Comparison of ENCODE assay signal across 17 cellular contexts in genomic region chr17:6706996-6707395, GRCh38. TPM values are rescaled to one million over a fixed set of nuclear protein-coding genes. Genes with fewer than 3 reads are reported as not detected.
DNase-seq lines count a peak whose midpoint lies in the region; ATAC-seq and TF ChIP-seq lines count a peak whose summit lies in the region.
"Had no signal": no experiment of that assay in that cellular context is flagged by ENCODE, and none has a peak within 500 bp of the region (broad histone marks: within the 10 kb centered on the region; RNA-seq: fewer than 3 reads in every experiment).

No MANE protein-coding gene starts in this region.

- H3K9me3 ChIP-seq in T-helper 17 cell (ENCODE audit: control insufficient read depth, low read length, poor library complexity, severe bottlenecking) (no peaks in the 10 kb centered on the region), endodermal cell (ENCODE audit: control insufficient read depth, low read length) (no peaks in the 10 kb centered on the region), right lobe of liver (no peaks in the 10 kb centered on the region), left lung (no peaks in the 10 kb centered on the region)
- H3K9me3 ChIP-seq: BLaER1 treated with 17β-estradiol and CSF1 and Interleukin-3, amounts not matched to agents 10 nM and 100 nM; HAP-1 had no signal

- no peak overlapping the region for H3K4me3 ChIP-seq in endodermal cell (ENCODE audit: low read length)
- H3K4me3 ChIP-seq in right lobe of liver = no peak overlapping the region
- no peak overlapping the region for H3K4me3 ChIP-seq in left lung
- H3K4me3 ChIP-seq: BLaER1 treated with 17β-estradiol and CSF1 and Interleukin-3, amounts not matched to agents 10 nM and 100 nM; HAP-1 had no signal

- H3K9me3 Mint-ChIP-seq in endodermal cell = no peaks in the 10 kb centered on the region

- H3K36me3 ChIP-seq in endodermal cell (ENCODE audit: control insufficient read depth, insufficient read depth, low read length) (no peaks in the 10 kb centered on the region), right lobe of liver (peaks cover 0 to 15% (median 6%) of the 10 kb centered on the region in 4 donors), left lung (no peaks in the 10 kb centered on the region)
- H3K36me3 ChIP-seq: BLaER1 treated with 17β-estradiol and CSF1 and Interleukin-3, amounts not matched to agents 10 nM and 100 nM; HAP-1 had no signal

- no peak for TF ChIP-seq POLR2A in right lobe of liver (IDR thresholded peaks at IDR 0.05)

- H3K27me3 ChIP-seq in endodermal cell (ENCODE audit: control insufficient read depth, insufficient read depth, low read length, poor library complexity, severe bottlenecking) = no peaks in the 10 kb centered on the region
- H3K27me3 ChIP-seq in right lobe of liver = no peaks in the 10 kb centered on the region
- peaks cover 0 to 66% of the 10 kb centered on the region in 2 donors for H3K27me3 ChIP-seq in left lung

- H3K27ac ChIP-seq in endodermal cell (ENCODE audit: low read depth, low read length) (no peak overlapping the region), right lobe of liver (peak overlapping the region; percentile 47 to 97 (median 95)), left lung (no peak overlapping the region)
- H3K27ac ChIP-seq: BLaER1 treated with 17β-estradiol and CSF1 and Interleukin-3, amounts not matched to agents 10 nM and 100 nM had no signal

- H3K9ac ChIP-seq in endodermal cell (ENCODE audit: extremely low read depth, low read length, poor library complexity, severe bottlenecking) = no peak overlapping the region
- H3K9ac ChIP-seq: BLaER1 treated with 17β-estradiol and CSF1 and Interleukin-3, amounts not matched to agents 10 nM and 100 nM had no signal

- ATAC-seq in T-helper 17 cell = no peak
- no peak for ATAC-seq in right lobe of liver
- ATAC-seq in sciatic nerve = no peak
- ATAC-seq in HG03280 (IDR thresholded peaks at IDR 0.05; ENCODE audit: unreplicated experiment) = no peak
- no peak for ATAC-seq in left lung
- no peak for ATAC-seq in SK-N-SH treated with all-trans-retinoic acid at 6 μM for 48 hours

- H3K4me3 Mint-ChIP-seq in T-helper 17 cell = no peak overlapping the region
- no peak overlapping the region for H3K4me3 Mint-ChIP-seq in endodermal cell
- H3K4me3 Mint-ChIP-seq: CD4-positive, CD25-positive, alpha-beta regulatory T cell had no signal

- TF ChIP-seq CTCF in endodermal cell (conservative IDR thresholded peaks at IDR 0.05) = no peak
- TF ChIP-seq CTCF in right lobe of liver (IDR thresholded peaks at IDR 0.05) = no peak
- no peak for TF ChIP-seq CTCF in left lung (IDR thresholded peaks at IDR 0.05)

- H3K4me1 Mint-ChIP-seq in T-helper 17 cell (peaks cover 3% of the 10 kb centered on the region), endodermal cell (peaks cover 6% of the 10 kb centered on the region)

- H3K27me3 Mint-ChIP-seq in T-helper 17 cell (peaks cover 79% of the 10 kb centered on the region), endodermal cell (ENCODE audit: insufficient read depth) (peaks cover 30% of the 10 kb centered on the region)

- no peaks in the 10 kb centered on the region for H3K36me3 Mint-ChIP-seq in T-helper 17 cell (ENCODE audit: low read depth)
- H3K36me3 Mint-ChIP-seq in endodermal cell (ENCODE audit: low read depth) = no peaks in the 10 kb centered on the region
- H3K36me3 Mint-ChIP-seq: CD4-positive, CD25-positive, alpha-beta regulatory T cell had no signal

- H3K27ac Mint-ChIP-seq in T-helper 17 cell = peak overlapping the region; percentile 34
- H3K27ac Mint-ChIP-seq in endodermal cell = no peak overlapping the region

- H3K4me1 ChIP-seq in endodermal cell (ENCODE audit: control insufficient read depth, insufficient read depth, low read length) (no peaks in the 10 kb centered on the region), right lobe of liver (peaks cover 0 to 74% (median 33%) of the 10 kb centered on the region in 4 donors), left lung (peaks cover 3 to 4% of the 10 kb centered on the region in 2 donors)
- H3K4me1 ChIP-seq: HAP-1 had no signal

- 90% methylated on average over 2 to 8 of the region's 8 CpGs for WGBS in endodermal cell (ENCODE audit: insufficient coverage in 1 of 2, insufficient read length in 1 of 2), 2 experiments
- 45% methylated on average over 2 of the region's 8 CpGs for WGBS in right lobe of liver (ENCODE audit: insufficient coverage, low coverage, low lambda C conversion rate, missing lambda C conversion rate)

- intact Hi-C loops in right lobe of liver (cut with DNase I) (loop anchor here in 1 of 2 donors (10.0 kb wide), 1 partner anchor 88 kb away; no protein-coding TSS in a partner anchor), sciatic nerve (cut with DNase I) (no loop called here), left lung (cut with DNase I) (no loop called here)

- no peak for DNase-seq in T-helper 17 cell
- DNase-seq in endodermal cell = peak; percentile 49
- DNase-seq in right lobe of liver = peak in 1 of 3 donors; percentile 33
- DNase-seq in sciatic nerve (ENCODE audit: low spot score) = peak; percentile 8
- no peak for DNase-seq in left lung
- DNase-seq: ACHN; Calu3; CD4-positive, CD25-positive, alpha-beta regulatory T cell; DMS 273 treated with DMSO at 0.1 percent for 48 hours had no signal

TF ChIP-seq in SK-N-SH treated with all-trans-retinoic acid at 6 μM for 48 hours, 23 proteins besides CTCF, POLR2A, EP300 and RAD21:
- TF ChIP-seq ISL1 (CRISPR knock-in tag; IDR thresholded peaks at IDR 0.05) (no peak), CSDC2 (CRISPR knock-in tag; IDR thresholded peaks at IDR 0.05) (no peak), BACH2 (CRISPR knock-in tag; IDR thresholded peaks at IDR 0.05; ENCODE audit: borderline replicate concordance) (no peak), ZFP3 (CRISPR knock-in tag; IDR thresholded peaks at IDR 0.05) (no peak), ZNF8 (CRISPR knock-in tag; IDR thresholded peaks at IDR 0.05) (no peak), ZNF70 (CRISPR knock-in tag; IDR thresholded peaks at IDR 0.05) (no peak), PPARA (CRISPR knock-in tag; IDR thresholded peaks at IDR 0.05; ENCODE audit: borderline replicate concordance) (no peak), GLIS3 (CRISPR knock-in tag; IDR thresholded peaks at IDR 0.05) (no peak), ZNF565 (CRISPR knock-in tag; conservative IDR thresholded peaks at IDR 0.05; ENCODE audit: low read depth) (no peak), CREB5 (CRISPR knock-in tag; IDR thresholded peaks at IDR 0.05; ENCODE audit: low read depth) (no peak), POU6F1 (CRISPR knock-in tag; IDR thresholded peaks at IDR 0.05; ENCODE audit: borderline replicate concordance, low read depth) (no peak)

RNA-seq across cellular contexts. Expression of gene SLC13A5, which starts 6.2 kb away (rescaled TPM):
- not detected for total RNA-seq in T-helper 17 cell
- total RNA-seq in endodermal cell = 1 to 10 TPM; 3.9 to 8.4 TPM
- polyA plus RNA-seq in endodermal cell (2013, experiment 1 of 2) = 1.5 TPM
- 0.66 TPM for polyA plus RNA-seq in endodermal cell (2013, experiment 2 of 2)
- total RNA-seq in right lobe of liver = 100 to 1,000 TPM; 142 to 383 (median 264) TPM
- 0.62 TPM for total RNA-seq in sciatic nerve
- under 1 TPM in 1 of 2 donors, not detected in 1; 0.17 TPM for total RNA-seq in left lung
- total RNA-seq: CD4-positive, CD25-positive, alpha-beta regulatory T cell; Daoy; HT1080 had no signal
- polyA plus RNA-seq: CD4-positive, CD25-positive, alpha-beta regulatory T cell had no signal

RNA-seq across cellular contexts. Expression of gene XAF1, which starts 48.9 kb away (rescaled TPM):
- total RNA-seq in T-helper 17 cell = 10 to 100 TPM; 41.2 to 53.2 TPM
- under 1 TPM in 1 of 2 donors, not detected in 1; 0.35 TPM for total RNA-seq in endodermal cell
- polyA plus RNA-seq in endodermal cell (2013, experiment 1 of 2) = 0.32 TPM
- polyA plus RNA-seq in endodermal cell (2013, experiment 2 of 2) = not detected
- 10 to 100 TPM; 15.9 to 76.8 (median 42.7) TPM for total RNA-seq in right lobe of liver
- total RNA-seq in sciatic nerve = 67.4 TPM
- 10 to 100 TPM; 62.9 to 63.0 TPM for total RNA-seq in left lung
- total RNA-seq: A172, H1, HT1080 had no signal
- polyA plus RNA-seq: H1 had no signal

RNA-seq across cellular contexts. Expression of gene C17orf100, which starts 55.4 kb away (rescaled TPM):
- 1 to 10 TPM; 1.3 to 2.5 TPM for total RNA-seq in T-helper 17 cell
- 1 to 10 TPM; 2.7 to 3.0 TPM for total RNA-seq in endodermal cell
- 5.2 TPM for polyA plus RNA-seq in endodermal cell (2013, experiment 1 of 2)
- polyA plus RNA-seq in endodermal cell (2013, experiment 2 of 2) = 4.6 TPM
- total RNA-seq in right lobe of liver = 1 to 10 TPM; 1.2 to 4.0 (median 1.9) TPM
- 2.1 TPM for total RNA-seq in sciatic nerve
- 1 to 10 TPM; 1.3 to 2.2 TPM for total RNA-seq in left lung

RNA-seq across cellular contexts. Expression of gene MED31, which starts 55.6 kb away (rescaled TPM):
- 10 to 100 TPM; 32.9 to 36.6 TPM for total RNA-seq in T-helper 17 cell
- 10 to 100 TPM; 12.8 to 16.6 TPM for total RNA-seq in endodermal cell
- 25.6 TPM for polyA plus RNA-seq in endodermal cell (2013, experiment 1 of 2)
- polyA plus RNA-seq in endodermal cell (2013, experiment 2 of 2) = 22.8 TPM
- total RNA-seq in right lobe of liver = 10 to 100 TPM in 2 of 6 experiments, 1 to 10 TPM in 4; 3.5 to 10.7 (median 7.4) TPM
- total RNA-seq in sciatic nerve = 13.8 TPM
- 10 to 100 TPM; 19.1 to 26.8 TPM for total RNA-seq in left lung

Comparison
In these comparisons a context has a peak if more than half of its experiments do, and no peak if none do; other contexts are left out.
1. DNase-seq: peak in endodermal cell (single experiment) and sciatic nerve (single experiment); none in T-helper 17 cell (0 of 3) and left lung (0 of 2).
2. H3K27ac ChIP-seq: peak in right lobe of liver (3 of 3); none in endodermal cell (single experiment) and left lung (0 of 2).
3. RNA of gene SLC13A5, which starts 6.2 kb away (total RNA-seq): 142 to 383 TPM in right lobe of liver; 3.9 to 8.4 TPM in endodermal cell, 0.62 TPM in sciatic nerve (single experiment), 0.17 TPM in left lung and not detected in T-helper 17 cell; every median in the first group is over 10 times any median in the second.
4. RNA of gene XAF1, which starts 48.9 kb away (total RNA-seq): 67.4 TPM in sciatic nerve (single experiment), 62.9 to 63.0 TPM in left lung, 15.9 to 76.8 TPM in right lobe of liver and 41.2 to 53.2 TPM in T-helper 17 cell; 0.35 TPM in endodermal cell; every median in the first group is over 10 times any median in the second.